11 cellular contexts compared by ENCODE assay signal in the genomic region with DNA sequence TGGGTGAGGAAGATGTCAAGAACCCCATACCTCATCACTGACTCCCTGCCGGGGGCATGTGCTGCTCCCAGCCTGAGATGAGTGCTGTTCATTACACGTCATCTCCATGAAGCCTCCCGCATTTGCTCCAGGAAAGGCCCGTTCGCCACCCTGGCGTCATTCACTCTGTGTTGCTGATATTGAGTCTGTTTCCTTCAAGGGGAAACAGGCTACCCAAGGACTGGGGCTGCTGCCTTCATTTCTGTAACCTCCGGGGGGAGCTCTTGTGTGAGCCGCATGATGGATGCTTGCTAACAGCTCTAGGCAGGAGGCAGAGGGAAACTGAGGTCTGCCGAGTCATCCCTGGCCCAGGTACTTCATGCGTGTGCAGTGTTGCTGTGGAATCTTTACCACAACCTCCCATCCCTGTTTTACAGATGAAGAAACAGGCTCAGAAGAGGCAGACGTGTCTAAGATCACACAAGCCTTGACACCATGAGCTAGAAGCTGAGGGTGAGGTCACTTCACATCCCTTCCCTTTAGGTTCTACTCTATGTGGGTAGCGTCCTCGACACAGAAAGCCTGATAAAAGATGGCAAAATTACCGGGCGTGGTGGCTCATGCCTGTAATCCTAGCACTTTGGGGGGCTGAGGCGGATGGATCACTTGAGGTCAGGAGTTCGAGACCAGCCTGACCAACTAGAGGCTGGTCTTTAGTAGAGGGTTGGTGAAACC. TPM values are rescaled to one million over a fixed set of nuclear protein-coding genes. Genes with fewer than 3 reads are reported as not detected.
DNase-seq lines count a peak whose midpoint lies in the region; ATAC-seq, FAIRE-seq and TF ChIP-seq lines count a peak whose summit lies in the region.
"Had no signal": no experiment of that assay in that cellular context is flagged by ENCODE, and none has a peak within 500 bp of the region (broad histone marks: within the 10 kb centered on the region; RNA-seq: fewer than 3 reads in every experiment).

No MANE protein-coding gene starts in this region.

- DNase-seq in AG10803 (ENCODE audit: low read depth) (peak; percentile 9), kidney (peak; percentile 56), LoVo (ENCODE audit: low spot score) (no peak), middle frontal gyrus (ENCODE audit: extremely low spot score, low spot score) (no peak), inferior parietal cortex (ENCODE audit: extremely low spot score) (no peak)
- DNase-seq in activated CD8-positive, alpha-beta T cell treated with anti-CD3 and anti-CD28 coated beads for 36 hours: peak; percentile 62

- peak overlapping the region in 1 of 2 donors; percentile 19 for H3K9ac ChIP-seq in kidney (ENCODE audit: low read length in 2 of 2)

- H3K27ac ChIP-seq in kidney (ENCODE audit: low read depth in 2 of 2, low read length in 2 of 2): no peak overlapping the region
- H3K27ac ChIP-seq: thoracic aorta, VCaP had no signal

- no peaks in the 10 kb centered on the region for H3K9me3 Mint-ChIP-seq in activated CD8-positive, alpha-beta T cell treated with anti-CD3 and anti-CD28 coated beads for 36 hours

- no peak for FAIRE-seq in kidney (lab: Jason Lieb, UNC)

- peak overlapping the region; percentile 89 for H3K4me3 Mint-ChIP-seq in activated CD8-positive, alpha-beta T cell treated with anti-CD3 and anti-CD28 coated beads for 36 hours

- no peak overlapping the region for H3K4me3 ChIP-seq in AG10803 (ENCODE audit: low read length)
- H3K4me3 ChIP-seq in GM12875 (ENCODE audit: low read depth, low read length): no peak overlapping the region
- H3K4me3 ChIP-seq in kidney (ENCODE audit: low read length in 2 of 2): no peak overlapping the region
- H3K4me3 ChIP-seq: lung, thoracic aorta had no signal

- peaks cover 33% of the 10 kb centered on the region for H3K36me3 Mint-ChIP-seq in activated CD8-positive, alpha-beta T cell treated with anti-CD3 and anti-CD28 coated beads for 36 hours (ENCODE audit: low read depth)

- TF ChIP-seq CTCF in AG10803 (conservative IDR thresholded peaks at IDR 0.05; ENCODE audit: low read length) (peak; percentile 39), GM12875 (IDR thresholded peaks at IDR 0.05; ENCODE audit: borderline replicate concordance, insufficient read depth, low read depth, low read length) (peak; percentile 56), kidney (IDR thresholded peaks at IDR 0.05; ENCODE audit: borderline replicate concordance, extremely low read depth, insufficient read depth) (no peak)
- peak; percentile 43 for TF ChIP-seq CTCF in activated CD8-positive, alpha-beta T cell treated with anti-CD3 and anti-CD28 coated beads for 36 hours (IDR thresholded peaks at IDR 0.05)

- intact Hi-C loops in activated CD8-positive, alpha-beta T cell treated with anti-CD3 and anti-CD28 coated beads for 36 hours (cut with micrococcal nuclease): loop anchor here (10.0 kb wide), 1 partner anchor 409 kb away; no protein-coding TSS in a partner anchor
- intact Hi-C loops in kidney (cut with DNase I): no loop called here

- no peaks in the 10 kb centered on the region for H3K9me3 ChIP-seq in kidney (ENCODE audit: control insufficient read depth in 1 of 2, low read length in 2 of 2)
- H3K9me3 ChIP-seq: thoracic aorta had no signal

- no peak for ATAC-seq in activated CD8-positive, alpha-beta T cell treated with anti-CD3 and anti-CD28 coated beads for 36 hours
- no peak for ATAC-seq in GM21447 (IDR thresholded peaks at IDR 0.05; ENCODE audit: unreplicated experiment)

- no peaks in the 10 kb centered on the region for H3K27me3 Mint-ChIP-seq in activated CD8-positive, alpha-beta T cell treated with anti-CD3 and anti-CD28 coated beads for 36 hours

- CTCF ChIA-PET in activated CD8-positive, alpha-beta T cell treated with anti-CD3 and anti-CD28 coated beads for 36 hours (lab: Charles Lee): interaction anchor here (0.7 to 2.3 kb wide), 17 partner anchors 11 to 413 kb away, joined by 3 to 13 read pairs (median 4); partner anchors contain the start of genes RUSF1 and ZNF843

- POLR2A ChIA-PET in activated CD8-positive, alpha-beta T cell treated with anti-CD3 and anti-CD28 coated beads for 36 hours (lab: Charles Lee): interaction anchor here (0.6 to 1.7 kb wide), 4 partner anchors 8 to 414 kb away, joined by 3 to 5 read pairs (median 3); no protein-coding TSS in a partner anchor

- peak overlapping the region; percentile 70 for H3K27ac Mint-ChIP-seq in activated CD8-positive, alpha-beta T cell treated with anti-CD3 and anti-CD28 coated beads for 36 hours

- peaks cover 49% of the 10 kb centered on the region for H3K4me1 Mint-ChIP-seq in activated CD8-positive, alpha-beta T cell treated with anti-CD3 and anti-CD28 coated beads for 36 hours (ENCODE audit: low read depth)

- peaks cover 18 to 37% of the 10 kb centered on the region in 2 donors for H3K4me1 ChIP-seq in kidney (ENCODE audit: control insufficient read depth in 1 of 2, insufficient read depth in 1 of 2, low read depth in 1 of 2, low read length in 2 of 2)

- peaks cover 0 to 2% of the 10 kb centered on the region in 2 donors for H3K36me3 ChIP-seq in kidney (ENCODE audit: control insufficient read depth in 1 of 2, insufficient read depth in 2 of 2, low read length in 2 of 2)
- H3K36me3 ChIP-seq: thoracic aorta had no signal

RNA-seq across cellular contexts. Expression of gene ARMC5, which starts 3.5 kb away (rescaled TPM):
- 10 to 100 TPM in 1 of 2 experiments, 1 to 10 TPM in 1; 8.2 to 10.0 TPM for total RNA-seq in activated CD8-positive, alpha-beta T cell treated with anti-CD3 and anti-CD28 coated beads for 36 hours
- 9.6 TPM for total RNA-seq in kidney
- 10.9 TPM for polyA plus RNA-seq in kidney (ENCODE audit: insufficient read depth, low read depth, low replicate concordance)

RNA-seq across cellular contexts. Expression of gene ZNF843, which starts 13.2 kb away (rescaled TPM):
- not detected for total RNA-seq in activated CD8-positive, alpha-beta T cell treated with anti-CD3 and anti-CD28 coated beads for 36 hours
- total RNA-seq in kidney: 1.4 TPM
- 0.67 TPM for polyA plus RNA-seq in kidney (ENCODE audit: insufficient read depth, low read depth, low replicate concordance)

RNA-seq across cellular contexts. Expression of gene TGFB1I1, which starts 16.2 kb away (rescaled TPM):
- total RNA-seq in activated CD8-positive, alpha-beta T cell treated with anti-CD3 and anti-CD28 coated beads for 36 hours: 1 to 10 TPM in 1 of 2 experiments, under 1 TPM in 1; 0.92 to 1.2 TPM
- total RNA-seq in kidney: 54.4 TPM
- polyA plus RNA-seq in kidney (ENCODE audit: insufficient read depth, low read depth, low replicate concordance): 27.5 TPM

RNA-seq across cellular contexts. Expression of gene SLC5A2, which starts 27.2 kb away (rescaled TPM):
- total RNA-seq in activated CD8-positive, alpha-beta T cell treated with anti-CD3 and anti-CD28 coated beads for 36 hours: not detected
- total RNA-seq in kidney: 4.8 TPM
- 208 TPM for polyA plus RNA-seq in kidney (ENCODE audit: insufficient read depth, low read depth, low replicate concordance)

RNA-seq across cellular contexts. Expression of gene COX6A2, which starts 27.6 kb away (rescaled TPM):
- not detected for total RNA-seq in activated CD8-positive, alpha-beta T cell treated with anti-CD3 and anti-CD28 coated beads for 36 hours
- not detected for total RNA-seq in kidney
- 5.5 TPM for polyA plus RNA-seq in kidney (ENCODE audit: insufficient read depth, low read depth, low replicate concordance)
- total RNA-seq: lung, thoracic aorta had no signal
- polyA plus RNA-seq: lung had no signal

Comparison
In these comparisons a context has a peak if more than half of its experiments do, and no peak if none do; other contexts are left out.
1. DNase-seq: peak in AG10803 (single experiment), activated CD8-positive, alpha-beta T cell treated with anti-CD3 and anti-CD28 coated beads for 36 hours (single experiment) and kidney (single experiment); none in LoVo (single experiment), middle frontal gyrus (single experiment) and inferior parietal cortex (single experiment).
2. RNA of gene TGFB1I1, which starts 16.2 kb away (total RNA-seq): 54.4 TPM in kidney (single experiment); 0.92 to 1.2 TPM in activated CD8-positive, alpha-beta T cell treated with anti-CD3 and anti-CD28 coated beads for 36 hours; every median in the first group is over 10 times any median in the second.